In the genomic region with DNA sequence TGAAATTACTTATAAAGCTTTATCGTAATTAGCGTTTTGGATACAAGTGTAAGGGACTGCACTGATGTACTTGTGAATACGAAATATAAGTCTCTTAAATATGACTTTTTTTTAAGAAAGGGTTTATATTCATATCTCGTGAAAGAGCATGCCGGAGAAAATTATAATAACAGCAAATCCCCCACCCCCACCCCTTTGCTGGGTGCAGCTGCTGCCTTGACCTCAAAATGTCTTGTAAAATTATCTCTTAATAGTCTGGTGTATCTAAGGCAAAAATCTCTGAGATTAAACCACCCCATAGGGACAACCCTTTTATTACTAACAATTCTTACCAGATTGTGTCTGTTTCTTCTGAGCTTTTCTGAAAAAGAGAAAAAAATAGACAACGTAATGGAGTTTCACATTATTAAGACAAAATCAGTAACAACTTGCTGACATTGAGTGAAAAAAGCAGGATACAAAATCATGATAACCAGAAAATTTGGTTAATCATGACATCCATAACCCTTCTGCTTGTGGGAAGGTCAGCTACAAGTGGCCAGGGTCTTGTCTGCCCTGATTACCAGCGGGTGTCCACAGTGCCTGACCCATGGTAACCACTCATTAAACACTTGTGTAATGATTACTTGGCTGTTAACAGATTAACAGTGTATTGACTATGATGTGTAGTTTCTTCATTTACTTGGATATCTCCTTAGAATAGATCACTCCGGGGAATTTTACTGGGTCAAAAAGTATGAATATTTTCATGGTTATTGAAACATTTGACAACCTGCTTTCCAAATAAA, we compare ENCODE assay signal across 10 cellular contexts. TPM values are rescaled to one million over a fixed set of nuclear protein-coding genes. Genes with fewer than 3 reads are reported as not detected.
DNase-seq lines count a peak whose midpoint lies in the region; ATAC-seq and TF ChIP-seq lines count a peak whose summit lies in the region.
"Had no signal": no experiment of that assay in that cellular context is flagged by ENCODE, and none has a peak within 500 bp of the region (broad histone marks: within the 10 kb centered on the region; RNA-seq: fewer than 3 reads in every experiment).

No MANE protein-coding gene starts in this region.

- H3K27me3 Mint-ChIP-seq in brain (peaks cover 8% of the 10 kb centered on the region), mesothelial cell of epicardium (ENCODE audit: low read depth) (no peaks in the 10 kb centered on the region)

- H3K27me3 ChIP-seq in left ventricle myocardium inferior (ENCODE audit: low read depth), result no peaks in the 10 kb centered on the region

- H3K9me3 Mint-ChIP-seq in brain (no peaks in the 10 kb centered on the region), mesothelial cell of epicardium (no peaks in the 10 kb centered on the region)

- H3K4me1 Mint-ChIP-seq in brain (peaks cover 56% of the 10 kb centered on the region), mesothelial cell of epicardium (peaks cover 28% of the 10 kb centered on the region)

- intact Hi-C loops in left ventricle myocardium inferior (cut with micrococcal nuclease), result no loop called here
- intact Hi-C loops in Right ventricle myocardium superior (cut with DNase I), result loop anchor here (5.0 kb wide), 1 partner anchor 51 kb away; no protein-coding TSS in a partner anchor

- TF ChIP-seq CTCF in left ventricle myocardium inferior (IDR thresholded peaks at IDR 0.05; ENCODE audit: borderline replicate concordance) (no peak), brain (conservative IDR thresholded peaks at IDR 0.05) (no peak), mesothelial cell of epicardium (IDR thresholded peaks at IDR 0.05; ENCODE audit: unreplicated experiment) (no peak)

- H3K36me3 Mint-ChIP-seq in brain, result peaks cover 8% of the 10 kb centered on the region
- H3K36me3 Mint-ChIP-seq in mesothelial cell of epicardium, result peaks cover 2% of the 10 kb centered on the region

- peaks cover 59% of the 10 kb centered on the region for H3K4me1 ChIP-seq in left ventricle myocardium inferior

- ATAC-seq in Right ventricle myocardium superior (ENCODE audit: poor library complexity) (no peak), GM21367 (IDR thresholded peaks at IDR 0.05; ENCODE audit: unreplicated experiment) (no peak), left lobe of liver (no peak)

- peaks cover 7% of the 10 kb centered on the region for H3K36me3 ChIP-seq in left ventricle myocardium inferior

- H3K27ac ChIP-seq in left ventricle myocardium inferior (replicated peaks), result peak overlapping the region; percentile 95

- no peaks in the 10 kb centered on the region for H3K9me3 ChIP-seq in left ventricle myocardium inferior (replicated peaks)

- peak overlapping the region in 3 of 5 experiments; percentile 93 to 98 (median 94) for H3K27ac Mint-ChIP-seq in brain
- H3K27ac Mint-ChIP-seq in mesothelial cell of epicardium, result no peak overlapping the region

- H3K4me3 Mint-ChIP-seq in brain (peak overlapping the region; percentile 93 to 97 (median 95)), mesothelial cell of epicardium (peak overlapping the region; percentile 93)

- no peak for DNase-seq in left ventricle myocardium inferior
- no peak for DNase-seq in Right ventricle myocardium superior
- no peak for DNase-seq in mesothelial cell of epicardium (ENCODE audit: low spot score in 2 of 2, unreplicated experiment in 2 of 2)
- no peak for DNase-seq in activated gamma-delta T cell treated with Interleukin-2 at 50 U/mL for 16 hours
- DNase-seq in stimulated activated CD4-positive, alpha-beta T cell treated with anti-CD3 and anti-CD28 coated beads, Interleukin-12 subunit alpha, Interleukin-12 subunit beta, amount 100 ng/mL, for 4 hours, result no peak
- DNase-seq in left lobe of liver (ENCODE audit: low spot score), result no peak
- DNase-seq: activated CD4-positive, alpha-beta T cell treated with anti-CD3 and anti-CD28 coated beads for 48 hours; NCI-H1105 treated with DMSO at 0.1 percent for 48 hours had no signal

- H3K4me3 ChIP-seq in left ventricle myocardium inferior, result peak overlapping the region; percentile 79

RNA-seq across cellular contexts. Expression of gene STRADB, which starts 1.5 kb away (rescaled TPM):
- total RNA-seq in left ventricle myocardium inferior (57.5 TPM), Right ventricle myocardium superior (84.3 TPM), mesothelial cell of epicardium (38.7 to 44.4 TPM (median 42.5 TPM) in 3 replicates), left lobe of liver (71.9 TPM)
- polyA plus RNA-seq in brain (ENCODE audit: insufficient read depth, low read depth, low replicate concordance), result 14.2 TPM

RNA-seq across cellular contexts. Expression of gene TRAK2, which starts 1.8 kb away (rescaled TPM):
- 169 TPM for total RNA-seq in left ventricle myocardium inferior
- 163 TPM for total RNA-seq in Right ventricle myocardium superior
- polyA plus RNA-seq in brain (ENCODE audit: insufficient read depth, low read depth, low replicate concordance), result 14.0 TPM
- 18.9 to 21.5 TPM (median 19.9 TPM) in 3 replicates for total RNA-seq in mesothelial cell of epicardium
- total RNA-seq in left lobe of liver, result 12.3 TPM
